Comparison of ENCODE assay signal across 26 cellular contexts in genomic region chr15:98493966-98494511, GRCh38.
"Had no signal": no experiment of that assay in that cellular context is flagged by ENCODE, and none has a peak within 500 bp of the region (broad histone marks: within the 10 kb centered on the region; RNA-seq: fewer than 3 reads in every experiment).

No MANE protein-coding gene starts in this region.

- FAIRE-seq: endothelial cell of umbilical vein, urothelium cell line had no signal

- H3K27me3 ChIP-seq: esophagus squamous epithelium, heart right ventricle, right atrium auricular region, sigmoid colon, testis, tibial artery, upper lobe of left lung had no signal

- H3K36me3 ChIP-seq: esophagus squamous epithelium, heart right ventricle, prostate gland, right atrium auricular region, sigmoid colon, tibial artery, upper lobe of left lung had no signal

- H3K27ac ChIP-seq: coronary artery, esophagus squamous epithelium, heart right ventricle, parathyroid adenoma, prostate gland, right atrium auricular region, sigmoid colon, testis, tibial artery, upper lobe of left lung had no signal

- H3K9ac ChIP-seq: parathyroid adenoma had no signal

- H3K79me2 ChIP-seq: parathyroid adenoma had no signal

- H3K4me1 ChIP-seq: esophagus squamous epithelium, heart right ventricle, parathyroid adenoma, prostate gland, right atrium auricular region, sigmoid colon, testis, tibial artery, upper lobe of left lung had no signal

- H3K4me3 ChIP-seq: coronary artery, esophagus squamous epithelium, heart right ventricle, lung, prostate gland, right atrium auricular region, sigmoid colon, testis, tibial artery, upper lobe of left lung had no signal

- DNase-seq: dermis blood vessel endothelial cell; effector memory CD4-positive, alpha-beta T cell; esophagus squamous epithelium; foreskin melanocyte; glutamatergic neuron; heart right ventricle; hippocampal formation; immature natural killer cell; islet precursor cell; kidney glomerular epithelial cell; natural killer cell; sigmoid colon; stimulated activated CD4-positive, alpha-beta T cell treated with anti-CD3 and anti-CD28 coated beads, Interleukin-4, amount 100 ng/mL, for 4 hours; stimulated activated naive CD8-positive, alpha-beta T cell treated with anti-CD3 and anti-CD28 coated beads, Interleukin-15, Interleukin-2, amounts not matched to agents 100 U/mL and 50 U/mL, for 24 hours; substantia nigra; testis; tibial artery; upper lobe of left lung had no signal

- H2AFZ ChIP-seq: parathyroid adenoma had no signal

- ATAC-seq: heart right ventricle; natural killer cell; stimulated activated memory B cell treated with anti-CD40 and anti-IgM and Interleukin-4, amounts not matched to agents 10 μg/mL and 1 μg/mL and 100 μg/mL, for 72 hours; stimulated activated naive CD8-positive, alpha-beta T cell treated with anti-CD3 and anti-CD28 coated beads, Interleukin-15, Interleukin-2, amounts not matched to agents 100 U/mL and 50 U/mL, for 24 hours had no signal

- H3K9me3 ChIP-seq: esophagus squamous epithelium, prostate gland, right atrium auricular region, sigmoid colon, testis, upper lobe of left lung had no signal
